In the genomic region with DNA sequence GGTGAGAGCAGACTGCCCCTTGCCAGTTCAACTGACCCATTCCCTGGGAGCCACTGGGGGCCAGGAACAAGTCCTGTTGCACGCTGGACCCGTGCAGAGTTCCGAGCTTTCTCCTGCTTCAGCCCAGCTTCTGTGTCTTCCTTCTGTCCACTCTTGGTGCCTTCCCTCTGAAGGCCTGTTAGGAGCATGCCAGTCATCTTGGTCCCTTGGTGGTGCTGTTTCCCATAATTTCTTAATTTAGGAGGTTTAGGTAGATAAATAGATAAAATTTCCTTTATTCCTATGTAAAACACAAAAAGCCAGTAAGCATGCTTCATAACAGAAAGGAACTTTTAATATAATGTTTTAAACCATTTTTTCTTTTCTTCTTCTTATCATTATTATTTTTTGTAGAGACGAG, we compare ENCODE assay signal across 24 cellular contexts.
"Had no signal": no experiment of that assay in that cellular context is flagged by ENCODE, and none has a peak within 500 bp of the region (broad histone marks: within the 10 kb centered on the region; RNA-seq: fewer than 3 reads in every experiment).

No MANE protein-coding gene starts in this region.

- ATAC-seq: activated CD4-positive, CD25-positive, alpha-beta regulatory T cell treated with anti-CD3 and anti-CD28 coated beads, Interleukin-2, amount 50 U/mL, for 24 hours; activated T-cell treated with anti-CD3 and anti-CD28 coated beads, Interleukin-2, amount 50 U/mL, for 72 hours; left lobe of liver; right cardiac atrium; stimulated activated naive CD8-positive, alpha-beta T cell treated with anti-CD3 and anti-CD28 coated beads, Interleukin-15, Interleukin-2, amounts not matched to agents 100 U/mL and 50 U/mL, for 24 hours had no signal

- H3K4me3 Mint-ChIP-seq: activated CD4-positive, alpha-beta T cell treated with anti-CD3 and anti-CD28 coated beads, Interleukin-2, amount 10 ng/mL, durations not matched to agents 7 days and 5 days; activated T-cell treated with anti-CD3 and anti-CD28 coated beads, Interleukin-2, amount 50 U/mL, for 72 hours; central memory CD8-positive, alpha-beta T cell; neural crest cell; T-helper 1 cell treated with Interleukin-12 subunit alpha and Interleukin-12 subunit beta and Interleukin-4 antibody, amounts not matched to agents 30 μg/mL and 1 μg/mL, for 36 hours had no signal

- H3K4me1 ChIP-seq: prostate gland, tibial artery had no signal

- H3K27ac Mint-ChIP-seq: activated CD4-positive, alpha-beta T cell treated with anti-CD3 and anti-CD28 coated beads, Interleukin-2, amount 10 ng/mL, durations not matched to agents 7 days and 5 days; activated T-cell treated with anti-CD3 and anti-CD28 coated beads, Interleukin-2, amount 50 U/mL, for 72 hours; T-helper 1 cell treated with Interleukin-12 subunit alpha and Interleukin-12 subunit beta and Interleukin-4 antibody, amounts not matched to agents 30 μg/mL and 1 μg/mL, for 36 hours had no signal

- H3K27me3 Mint-ChIP-seq: activated CD4-positive, alpha-beta T cell treated with anti-CD3 and anti-CD28 coated beads, Interleukin-2, amount 10 ng/mL, durations not matched to agents 7 days and 5 days; central memory CD8-positive, alpha-beta T cell had no signal

- H3K27ac ChIP-seq: brain microvascular endothelial cell, prostate gland, tibial artery had no signal

- H3K4me1 Mint-ChIP-seq: activated CD4-positive, alpha-beta T cell treated with anti-CD3 and anti-CD28 coated beads, Interleukin-2, amount 10 ng/mL, durations not matched to agents 7 days and 5 days; central memory CD8-positive, alpha-beta T cell; neural crest cell had no signal

- H3K27me3 ChIP-seq: brain microvascular endothelial cell, tibial artery had no signal

- H3K36me3 ChIP-seq: brain microvascular endothelial cell, prostate gland, tibial artery had no signal

- FAIRE-seq: kidney, urothelium cell line had no signal

- H3K9me3 ChIP-seq: prostate gland had no signal

- DNase-seq: activated CD4-positive, alpha-beta T cell treated with anti-CD3 and anti-CD28 coated beads, Interleukin-2, amount 10 ng/mL, durations not matched to agents 7 days and 5 days; activated CD8-positive, alpha-beta memory T cell treated with anti-CD3 and anti-CD28 coated beads for 24 hours; activated effector memory CD4-positive, alpha-beta T cell treated with anti-CD3 and anti-CD28 coated beads, Interleukin-2, amount 50 U/mL, for 16 hours; activated naive CD4-positive, alpha-beta T cell treated with anti-CD3 and anti-CD28 coated beads, Interleukin-2, amount 50 U/mL, for 16 hours; activated T-cell treated with anti-CD3 and anti-CD28 coated beads, Interleukin-2, amount 50 U/mL, for 72 hours; aorta; brain microvascular endothelial cell; cortex of kidney; foreskin melanocyte; glutamatergic neuron; hypothalamus; kidney; stimulated activated CD4-positive, alpha-beta T cell treated with anti-CD3 and anti-CD28 coated beads, Interleukin-2, amount 100 ng/mL, for 24 hours; stimulated activated naive CD8-positive, alpha-beta T cell treated with anti-CD3 and anti-CD28 coated beads, Interleukin-15, Interleukin-2, amounts not matched to agents 100 U/mL and 50 U/mL, for 24 hours; substantia nigra; tibial artery had no signal

- H3K4me3 ChIP-seq: prostate gland, tibial artery had no signal
